9 cellular contexts compared by ENCODE assay signal in the genomic region with DNA sequence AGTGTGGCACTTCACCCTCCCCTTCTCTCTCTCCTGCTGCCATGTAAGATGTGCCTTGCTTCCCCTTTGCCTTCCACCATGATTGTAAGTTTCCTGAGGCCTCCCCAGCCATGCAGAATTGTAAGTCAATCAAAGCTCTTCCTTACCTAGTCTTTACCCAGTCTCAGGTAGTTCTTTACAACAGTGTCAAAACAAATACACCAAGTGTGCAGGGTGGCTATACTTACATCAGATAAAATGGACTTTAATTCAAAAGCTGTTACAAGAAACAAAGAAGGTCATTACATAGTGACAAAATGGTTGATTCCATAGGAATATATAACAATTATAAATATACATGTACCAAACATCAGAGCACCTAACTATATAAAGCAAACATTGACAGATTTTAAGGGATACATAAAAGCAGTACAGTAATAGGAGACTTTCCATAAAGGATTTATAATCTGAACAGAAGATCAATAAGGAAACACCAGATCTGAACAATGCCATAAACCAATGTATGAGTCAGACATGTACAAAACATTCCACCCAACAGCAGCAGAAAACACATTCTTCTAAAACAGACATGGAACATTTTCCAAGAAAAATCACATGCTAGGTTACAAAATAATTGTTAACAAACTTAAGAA. TPM values are rescaled to one million over a fixed set of nuclear protein-coding genes. Genes with fewer than 3 reads are reported as not detected.
"Had no signal": no experiment of that assay in that cellular context is flagged by ENCODE, and none has a peak within 500 bp of the region (broad histone marks: within the 10 kb centered on the region; RNA-seq: fewer than 3 reads in every experiment).

No MANE protein-coding gene starts in this region.

RNA-seq across cellular contexts. Expression of gene OR1A1, which starts 17.4 kb away (rescaled TPM):
- total RNA-seq: HepG2, HT-29, IMR-90, NCI-H460, PC-9, Peyer's patch, Right ventricle myocardium inferior, RPMI7951, SJCRH30 had no signal
- polyA plus RNA-seq: HepG2, IMR-90 had no signal

RNA-seq across cellular contexts. Expression of gene OR1A2, which starts 27.5 kb away (rescaled TPM):
- total RNA-seq: HepG2, HT-29, IMR-90, NCI-H460, PC-9, Peyer's patch, Right ventricle myocardium inferior, RPMI7951, SJCRH30 had no signal
- polyA plus RNA-seq: HepG2, IMR-90 had no signal
